Comparison of ENCODE assay signal across 15 cellular contexts in genomic region chr16:23145186-23145585, GRCh38. TPM values are rescaled to one million over a fixed set of nuclear protein-coding genes. Genes with fewer than 3 reads are reported as not detected.
A peak's percentile ranks its signal among the peaks of the same experiment; 100 is the strongest.
DNase-seq lines count a peak whose midpoint lies in the region; ATAC-seq and TF ChIP-seq lines count a peak whose summit lies in the region.
"Had no signal": no experiment of that assay in that cellular context is flagged by ENCODE, and none has a peak within 500 bp of the region (broad histone marks: within the 10 kb centered on the region; RNA-seq: fewer than 3 reads in every experiment).

No MANE protein-coding gene starts in this region.

- TF ChIP-seq CTCF in body of pancreas (IDR thresholded peaks at IDR 0.05) = no peak
- TF ChIP-seq CTCF in lung (IDR thresholded peaks at IDR 0.05; ENCODE audit: control extremely low read depth, extremely low read depth) = no peak

- H3K27ac ChIP-seq in BLaER1 (no peak overlapping the region), HUES6 (ENCODE audit: low read depth, low read length) (0 out of 2 replicates have a peak overlapping the region, but pooled peaks have one; percentile 50), body of pancreas (peak overlapping the region; percentile 4 to 64 (median 33)), lung (ENCODE audit: low read depth in 1 of 2, low read length in 1 of 2) (peak overlapping the region; percentile 29 to 62)
- H3K27ac ChIP-seq: upper lobe of right lung, WERI-Rb-1 had no signal

- no peaks in the 10 kb centered on the region for H3K9me3 ChIP-seq in BLaER1
- H3K9me3 ChIP-seq in HUES6 (ENCODE audit: control insufficient read depth, insufficient read depth, low read depth, low read length) = no peaks in the 10 kb centered on the region
- no peaks in the 10 kb centered on the region for H3K9me3 ChIP-seq in body of pancreas
- no peaks in the 10 kb centered on the region for H3K9me3 ChIP-seq in lung (ENCODE audit: control insufficient read depth in 2 of 2, insufficient read depth in 1 of 2, low read length in 1 of 2)
- H3K9me3 ChIP-seq: upper lobe of right lung had no signal

- H3K4me2 ChIP-seq in BLaER1 = peak overlapping the region; percentile 44

- H3K4me1 ChIP-seq in BLaER1 = peaks cover 46% of the 10 kb centered on the region
- peaks cover 41% of the 10 kb centered on the region for H3K4me1 ChIP-seq in HUES6 (ENCODE audit: control insufficient read depth, insufficient read depth, low read length)
- H3K4me1 ChIP-seq in body of pancreas = peaks cover 51% of the 10 kb centered on the region
- H3K4me1 ChIP-seq in lung (ENCODE audit: control insufficient read depth in 2 of 2, insufficient read depth in 2 of 2, low read length in 2 of 2) = peaks cover 10 to 41% of the 10 kb centered on the region in 2 donors

- 72 to 78% methylated on average over 6 of the region's 6 CpGs for WGBS in body of pancreas, 2 donors
- WGBS in lung, 2 donors = 56 to 64% methylated on average over 6 of the region's 6 CpGs

- H4K20me1 ChIP-seq in BLaER1 = peaks cover 75% of the 10 kb centered on the region

- H3K36me3 ChIP-seq in BLaER1 = no peaks in the 10 kb centered on the region
- no peaks in the 10 kb centered on the region for H3K36me3 ChIP-seq in HUES6 (ENCODE audit: control insufficient read depth, insufficient read depth, low read length)
- no peaks in the 10 kb centered on the region for H3K36me3 ChIP-seq in body of pancreas (replicated peaks in 1 of 2; ENCODE audit: insufficient read depth in 1 of 2, low read depth in 2 of 2)
- no peaks in the 10 kb centered on the region for H3K36me3 ChIP-seq in lung (ENCODE audit: control insufficient read depth in 2 of 2, insufficient read depth in 2 of 2, low read length in 2 of 2)
- H3K36me3 ChIP-seq: upper lobe of right lung had no signal

- no peak for ATAC-seq in body of pancreas
- no peak for ATAC-seq in lung (ENCODE audit: insufficient read depth, low FRiP score)
- ATAC-seq in HG03135 (IDR thresholded peaks at IDR 0.05; ENCODE audit: unreplicated experiment) = no peak
- ATAC-seq in GM21515 (IDR thresholded peaks at IDR 0.05; ENCODE audit: unreplicated experiment) = no peak
- ATAC-seq: activated T-cell treated with anti-CD3 and anti-CD28 coated beads, Interleukin-2, amount 50 U/mL, for 4 hours; upper lobe of right lung had no signal

- H3K27me3 ChIP-seq in BLaER1 (no peaks in the 10 kb centered on the region), HUES6 (ENCODE audit: control insufficient read depth, insufficient read depth, low read length) (no peaks in the 10 kb centered on the region), body of pancreas (no peaks in the 10 kb centered on the region), lung (ENCODE audit: control insufficient read depth, insufficient read depth) (no peaks in the 10 kb centered on the region)
- H3K27me3 ChIP-seq: upper lobe of right lung had no signal

- intact Hi-C loops in body of pancreas (cut with DNase I) = no loop called here

- DNase-seq in body of pancreas (no peak), lung (ENCODE audit: low spot score) (no peak), NCI-H1694 treated with DMSO at 0.1 percent for 48 hours (lab: John Stamatoyannopoulos, UW) (no peak), HCEC 1CT (no peak)
- DNase-seq: activated T-cell treated with anti-CD3 and anti-CD28 coated beads, Interleukin-2, amount 50 U/mL, for 4 hours; NCI-H187 treated with DMSO at 0.1 percent for 48 hours; OCI-M1; upper lobe of right lung; WERI-Rb-1 had no signal

- no peak for TF ChIP-seq POLR2A in body of pancreas (IDR thresholded peaks at IDR 0.05)

- H3K4me3 ChIP-seq in BLaER1 = no peak overlapping the region
- 0 out of 2 replicates have a peak overlapping the region, but pooled peaks have one; percentile 7 for H3K4me3 ChIP-seq in HUES6 (ENCODE audit: low read depth, low read length)
- H3K4me3 ChIP-seq in body of pancreas = no peak overlapping the region
- H3K4me3 ChIP-seq in lung = no peak overlapping the region
- H3K4me3 ChIP-seq: smooth muscle cell, upper lobe of right lung had no signal

- no peak overlapping the region for H3K9ac ChIP-seq in BLaER1
- no peak overlapping the region for H3K9ac ChIP-seq in HUES6 (ENCODE audit: low read length)

RNA-seq across cellular contexts. Expression of gene USP31, which starts 4.1 kb away (rescaled TPM):
- total RNA-seq in body of pancreas = 1 to 10 TPM; 5.2 to 8.6 TPM
- total RNA-seq in lung = 10 to 100 TPM; 14.1 to 26.3 TPM
- polyA plus RNA-seq in lung = 1 to 10 TPM; 3.4 to 6.0 TPM

RNA-seq across cellular contexts. Expression of gene SCNN1G, which starts 37.4 kb away (rescaled TPM):
- total RNA-seq in body of pancreas = 1 to 10 TPM in 1 of 2 donors, under 1 TPM in 1; 0.26 to 1.6 TPM
- total RNA-seq in lung = 10 to 100 TPM in 1 of 2 donors, 1 to 10 TPM in 1; 7.3 to 13.4 TPM
- 10 to 100 TPM in 1 of 2 donors, 1 to 10 TPM in 1; 9.2 to 16.8 TPM for polyA plus RNA-seq in lung
- total RNA-seq: activated T-cell treated with anti-CD3 and anti-CD28 coated beads, Interleukin-2, amount 50 U/mL, for 4 hours; IMR-90; smooth muscle cell had no signal
- polyA plus RNA-seq: IMR-90, smooth muscle cell had no signal
